In genomic region chr13:36453518-36453917, GRCh38 we compare ENCODE assay signal across 9 cellular contexts. TPM values are rescaled to one million over a fixed set of nuclear protein-coding genes. Genes with fewer than 3 reads are reported as not detected.
DNase-seq lines count a peak whose midpoint lies in the region; ATAC-seq, FAIRE-seq and TF ChIP-seq lines count a peak whose summit lies in the region.
"Had no signal": no experiment of that assay in that cellular context is flagged by ENCODE, and none has a peak within 500 bp of the region (broad histone marks: within the 10 kb centered on the region; RNA-seq: fewer than 3 reads in every experiment).

No MANE protein-coding gene starts in this region.

- H3K4me3 ChIP-seq in DOHH2 (ENCODE audit: low read length) (no peak overlapping the region), mammary epithelial cell (replicated peaks in 1 of 3; ENCODE audit: insufficient read depth in 1 of 3, low read depth in 2 of 3, low read length in 3 of 3) (no peak overlapping the region)

- intact Hi-C loops in mammary epithelial cell (cut with micrococcal nuclease): loop anchor here (1.0 to 10.0 kb wide), 2 partner anchors 283 to 401 kb away; no protein-coding TSS in a partner anchor

- in situ Hi-C loops in mammary epithelial cell (cut with MboI; ENCODE audit: low sequenced_read_pairs in 2 of 2): no loop called here

- H3F3A ChIP-seq in DOHH2 (ENCODE audit: control insufficient read depth, insufficient read depth): no peaks in the 10 kb centered on the region

- H3K9me3 ChIP-seq in DOHH2 (ENCODE audit: control insufficient read depth, insufficient read depth, low read length) (no peaks in the 10 kb centered on the region), mammary epithelial cell (replicated peaks; ENCODE audit: insufficient read depth, low read length) (no peaks in the 10 kb centered on the region)

- no TSS peak for BruUV-seq in mammary epithelial cell (replicated peaks; lab: Mats Ljungman, UMichigan)

- H3K4me2 ChIP-seq in DOHH2 (ENCODE audit: low read length): no peak overlapping the region
- H3K4me2 ChIP-seq in mammary epithelial cell (ENCODE audit: insufficient read depth, low read depth, low read length): no peak overlapping the region

- dilution Hi-C loops in mammary epithelial cell (cut with HindIII; ENCODE audit: low sequenced_read_pairs): loop anchor here (5.0 kb wide), 1 partner anchor 106 kb away; the partner anchor contains the start of gene SPART

- no peaks in the 10 kb centered on the region for H3K36me3 ChIP-seq in DOHH2 (ENCODE audit: control insufficient read depth, low read length)
- no peaks in the 10 kb centered on the region for H3K36me3 ChIP-seq in mammary epithelial cell (ENCODE audit: insufficient read depth, low read length)

- H3K4me1 ChIP-seq in DOHH2 (ENCODE audit: control insufficient read depth, low read length) (no peaks in the 10 kb centered on the region), mammary epithelial cell (ENCODE audit: insufficient read depth, low read length) (peaks cover 11% of the 10 kb centered on the region)

- no peaks in the 10 kb centered on the region for H4K20me1 ChIP-seq in DOHH2 (ENCODE audit: control insufficient read depth, insufficient read depth, low read depth, low read length)
- H4K20me1 ChIP-seq in mammary epithelial cell (ENCODE audit: insufficient read depth, low read length): no peaks in the 10 kb centered on the region

- H3K27me3 ChIP-seq in DOHH2 (ENCODE audit: control insufficient read depth, low read length) (0 out of 2 replicates have a peak, but pooled peaks cover 3% of the 10 kb centered on the region), mammary epithelial cell (ENCODE audit: insufficient read depth, low read length) (no peaks in the 10 kb centered on the region)

- H3K79me2 ChIP-seq in DOHH2 (ENCODE audit: control insufficient read depth, low read length): no peaks in the 10 kb centered on the region
- no peaks in the 10 kb centered on the region for H3K79me2 ChIP-seq in mammary epithelial cell (ENCODE audit: insufficient read depth, low read length)

- no peaks in the 10 kb centered on the region for H3K9me2 ChIP-seq in DOHH2 (replicated peaks; ENCODE audit: control insufficient read depth, low read length)

- 98% methylated on average over 5 of the region's 5 CpGs for WGBS in mammary epithelial cell (ENCODE audit: low coverage, missing lambda C conversion rate)

- peak; percentile 20 for DNase-seq in NCI-H1092 treated with DMSO at 0.1 percent for 48 hours (lab: John Stamatoyannopoulos, UW)
- no peak for DNase-seq in mammary epithelial cell
- peak; percentile 39 for DNase-seq in medulla oblongata (ENCODE audit: extremely low spot score)
- DNase-seq in GM12892 (ENCODE audit: insufficient read length): no peak
- no peak for DNase-seq in activated CD4-positive, alpha-beta T cell treated with anti-CD3 and anti-CD28 coated beads, Interleukin-2, amount 50 U/mL, for 1 hour
- DNase-seq: activated B cell treated with CpG ODN at 0.5 μM for 24 hours had no signal

- FAIRE-seq in GM12892 (lab: Jason Lieb, UNC): no peak

- peak; percentile 69 for TF ChIP-seq CTCF in DOHH2 (IDR thresholded peaks at IDR 0.05; ENCODE audit: low read depth, low read length, poor library complexity, severe bottlenecking)
- peak; percentile 14 to 48 for TF ChIP-seq CTCF in mammary epithelial cell (conservative IDR thresholded peaks at IDR 0.05 in 1 of 2, IDR thresholded peaks at IDR 0.05 in 1 of 2; ENCODE audit: extremely low read depth in 1 of 2, insufficient read depth in 1 of 2, low read depth in 1 of 2, low read length in 2 of 2)

- CTCF ChIA-PET in mammary epithelial cell (lab: Charles Lee; ENCODE audit: low non-redundant PET): interaction anchor here (0.7 kb wide), 1 partner anchor 387 kb away, joined by 3 read pairs; no protein-coding TSS in a partner anchor

- H3K27ac ChIP-seq in DOHH2 (ENCODE audit: low read depth, low read length) (no peak overlapping the region), mammary epithelial cell (ENCODE audit: insufficient read depth, low read depth, low read length) (no peak overlapping the region)

- H3K9ac ChIP-seq in mammary epithelial cell (ENCODE audit: insufficient read depth, low read length): no peak overlapping the region

- TF ChIP-seq POLR2A in GM12892 (IDR thresholded peaks at IDR 0.05; ENCODE audit: low read depth, low read length): no peak

- ATAC-seq in HG03095 (IDR thresholded peaks at IDR 0.05; ENCODE audit: unreplicated experiment): no peak
- ATAC-seq in HG03565 (IDR thresholded peaks at IDR 0.05; ENCODE audit: unreplicated experiment): no peak

- H2AFZ ChIP-seq in mammary epithelial cell (ENCODE audit: low read depth, low read length): no peak overlapping the region

RNA-seq across cellular contexts. Expression of gene CCNA1, which starts 21.2 kb away (rescaled TPM):
- 10 to 100 TPM; 15.9 to 19.3 TPM for total RNA-seq in mammary epithelial cell
- polyA plus RNA-seq in mammary epithelial cell: 34.6 TPM
- polyA minus RNA-seq in mammary epithelial cell: 5.0 TPM
- not detected for polyA plus RNA-seq in GM12892 (2012; ENCODE audit: missing spikeins)

Comparison
In these comparisons a context has a peak if more than half of its experiments do, and no peak if none do; other contexts are left out.
1. DNase-seq: peak in NCI-H1092 treated with DMSO at 0.1 percent for 48 hours (single experiment) and medulla oblongata (single experiment); none in mammary epithelial cell (single experiment), GM12892 (single experiment) and activated CD4-positive, alpha-beta T cell treated with anti-CD3 and anti-CD28 coated beads, Interleukin-2, amount 50 U/mL, for 1 hour (single experiment).